ENCODE assay signal across 11 cellular contexts in the genomic region with DNA sequence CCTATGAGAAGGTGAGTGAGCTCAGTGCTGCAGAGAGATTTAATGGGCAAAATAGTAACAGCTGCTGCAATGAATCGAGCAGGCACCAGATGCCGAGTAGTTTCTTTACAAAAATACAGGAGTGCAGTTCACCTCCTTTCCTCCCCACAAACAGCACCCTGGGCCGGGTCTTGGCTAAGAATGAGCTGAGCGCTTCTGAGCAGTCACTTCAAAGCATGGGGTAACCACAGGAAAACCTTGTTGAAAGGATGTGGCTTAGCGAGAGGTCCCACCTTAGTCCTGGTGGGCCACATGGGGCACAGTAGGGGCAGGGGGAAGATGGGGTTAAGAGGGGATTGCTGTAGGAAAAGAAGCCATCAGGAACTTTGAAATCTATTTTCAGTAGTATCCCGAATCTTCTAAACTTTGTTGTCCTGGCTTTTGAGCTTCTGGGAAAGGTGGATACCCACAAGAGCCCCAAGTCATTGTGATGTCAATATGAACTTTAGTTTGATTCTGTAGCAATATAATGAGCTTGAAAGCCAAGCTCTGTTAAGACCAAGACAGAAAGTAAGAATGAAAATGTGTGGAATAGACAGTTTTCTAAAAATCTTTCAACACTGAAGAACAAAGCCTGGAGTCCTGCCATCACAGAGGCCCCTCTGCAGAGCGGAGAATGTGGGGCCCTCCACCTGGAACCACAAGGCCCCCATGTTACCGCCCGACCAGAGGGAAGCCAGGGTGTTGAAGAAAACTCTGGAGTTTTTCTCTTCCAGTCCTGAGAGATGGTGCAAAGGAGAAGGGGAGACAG.
DNase-seq lines count a peak whose midpoint lies in the region; ATAC-seq and TF ChIP-seq lines count a peak whose summit lies in the region.
"Had no signal": no experiment of that assay in that cellular context is flagged by ENCODE, and none has a peak within 500 bp of the region (broad histone marks: within the 10 kb centered on the region; RNA-seq: fewer than 3 reads in every experiment).

No MANE protein-coding gene starts in this region.

- peaks cover 42% of the 10 kb centered on the region for H3K4me1 Mint-ChIP-seq in activated CD8-positive, alpha-beta memory T cell treated with anti-CD3 and anti-CD28 coated beads, Interleukin-2, amount 10 ng/mL, durations not matched to agents 7 days and 5 days

- ATAC-seq in activated CD8-positive, alpha-beta memory T cell treated with anti-CD3 and anti-CD28 coated beads, Interleukin-2, amount 10 ng/mL, durations not matched to agents 7 days and 5 days = peak; percentile 96
- ATAC-seq in HG02642 (IDR thresholded peaks at IDR 0.05; ENCODE audit: poor library complexity, unreplicated experiment) = no peak

- H3K36me3 Mint-ChIP-seq in activated CD8-positive, alpha-beta memory T cell treated with anti-CD3 and anti-CD28 coated beads, Interleukin-2, amount 10 ng/mL, durations not matched to agents 7 days and 5 days = peaks cover 4% of the 10 kb centered on the region
- H3K36me3 Mint-ChIP-seq: naive B cell had no signal

- no peak for TF ChIP-seq CTCF in foreskin fibroblast (IDR thresholded peaks at IDR 0.05; ENCODE audit: low read depth, low read length)

- H3K9me3 Mint-ChIP-seq in activated CD8-positive, alpha-beta memory T cell treated with anti-CD3 and anti-CD28 coated beads, Interleukin-2, amount 10 ng/mL, durations not matched to agents 7 days and 5 days (ENCODE audit: low read depth) = no peaks in the 10 kb centered on the region
- H3K9me3 Mint-ChIP-seq: naive B cell had no signal

- no peak overlapping the region for H3K4me3 ChIP-seq in foreskin fibroblast (ENCODE audit: low read depth in 1 of 2, low read length in 2 of 2)

- peak overlapping the region; percentile 65 for H3K4me3 Mint-ChIP-seq in activated CD8-positive, alpha-beta memory T cell treated with anti-CD3 and anti-CD28 coated beads, Interleukin-2, amount 10 ng/mL, durations not matched to agents 7 days and 5 days
- H3K4me3 Mint-ChIP-seq: naive B cell had no signal

- H3K27me3 Mint-ChIP-seq in activated CD8-positive, alpha-beta memory T cell treated with anti-CD3 and anti-CD28 coated beads, Interleukin-2, amount 10 ng/mL, durations not matched to agents 7 days and 5 days = peaks cover 23% of the 10 kb centered on the region

- CTCF ChIA-PET in activated CD8-positive, alpha-beta memory T cell treated with anti-CD3 and anti-CD28 coated beads, Interleukin-2, amount 10 ng/mL, durations not matched to agents 7 days and 5 days (lab: Charles Lee) = interaction anchor here (0.8 to 2.4 kb wide), 8 partner anchors 11 to 417 kb away, joined by 3 to 41 read pairs (median 3); no protein-coding TSS in a partner anchor

- peak overlapping the region; percentile 93 for H3K27ac Mint-ChIP-seq in activated CD8-positive, alpha-beta memory T cell treated with anti-CD3 and anti-CD28 coated beads, Interleukin-2, amount 10 ng/mL, durations not matched to agents 7 days and 5 days

- DNase-seq in NCI-H524 (lab: John Stamatoyannopoulos, UW) (peak; percentile 67 to 83), DMS153 treated with DMSO at 0.1 percent for 48 hours (lab: John Stamatoyannopoulos, UW; ENCODE audit: unreplicated experiment) (no peak), foreskin fibroblast (no peak), NCI-H2227 (lab: John Stamatoyannopoulos, UW; ENCODE audit: unreplicated experiment) (no peak)
- peak; percentile 93 for DNase-seq in activated CD8-positive, alpha-beta memory T cell treated with anti-CD3 and anti-CD28 coated beads, Interleukin-2, amount 10 ng/mL, durations not matched to agents 7 days and 5 days
- peak; percentile 76 for DNase-seq in central memory CD4-positive, alpha-beta T cell
- peak; percentile 9 to 14 for DNase-seq in stimulated activated CD8-positive, alpha-beta memory T cell treated with anti-CD3 and anti-CD28 coated beads, Interleukin-4, amount 100 ng/mL, for 4 hours (ENCODE audit: low read depth in 2 of 2, low spot score in 1 of 2)
- DNase-seq: naive B cell, NCI-H187, Right ventricle myocardium superior had no signal

Comparison
In these comparisons a context has a peak if more than half of its experiments do, and no peak if none do; other contexts are left out.
1. DNase-seq: peak in NCI-H524 (2 of 2), activated CD8-positive, alpha-beta memory T cell treated with anti-CD3 and anti-CD28 coated beads, Interleukin-2, amount 10 ng/mL, durations not matched to agents 7 days and 5 days (single experiment), central memory CD4-positive, alpha-beta T cell (single experiment) and stimulated activated CD8-positive, alpha-beta memory T cell treated with anti-CD3 and anti-CD28 coated beads, Interleukin-4, amount 100 ng/mL, for 4 hours (2 of 2); none in DMS153 treated with DMSO at 0.1 percent for 48 hours (single experiment), foreskin fibroblast (0 of 2) and NCI-H2227 (single experiment).